In the genomic region with DNA sequence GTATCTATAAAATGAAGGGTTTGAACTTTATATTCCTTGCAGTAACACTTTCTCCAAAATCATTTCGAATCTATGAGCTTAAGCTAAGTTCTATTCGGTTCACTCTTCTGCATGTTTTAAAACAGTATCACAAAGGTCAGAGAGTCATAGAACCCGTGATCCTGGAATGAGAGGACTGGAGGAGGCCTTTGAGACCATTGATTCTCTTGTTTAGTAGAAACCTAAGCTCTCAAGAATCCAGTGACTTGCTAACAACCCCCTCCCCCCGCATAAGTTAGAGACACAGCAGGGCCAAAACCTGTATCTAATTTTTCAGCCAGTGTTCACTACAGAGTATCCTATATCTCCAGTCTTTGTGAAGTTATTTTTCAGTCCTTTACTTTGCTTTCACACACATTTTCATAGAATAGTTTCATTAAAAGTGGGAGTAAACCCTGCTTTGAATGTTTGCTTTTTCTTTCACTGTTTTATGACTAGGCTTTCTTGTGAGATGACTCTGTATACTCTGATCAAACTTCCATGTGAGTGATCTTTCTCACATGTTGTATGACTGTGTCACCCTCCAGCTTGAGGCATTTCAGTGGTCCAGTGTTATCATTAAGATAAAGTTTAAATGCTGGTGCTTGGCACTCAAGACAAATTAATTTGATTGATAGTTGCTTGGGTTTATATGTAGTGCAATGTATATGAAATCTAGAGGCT, we compare ENCODE assay signal across 11 cellular contexts.
DNase-seq lines count a peak whose midpoint lies in the region; ATAC-seq and TF ChIP-seq lines count a peak whose summit lies in the region.
"Had no signal": no experiment of that assay in that cellular context is flagged by ENCODE, and none has a peak within 500 bp of the region (broad histone marks: within the 10 kb centered on the region; RNA-seq: fewer than 3 reads in every experiment).

No MANE protein-coding gene starts in this region.

- H3K9me2 ChIP-seq in Karpas-422 (replicated peaks; ENCODE audit: insufficient read depth, low read length): no peaks in the 10 kb centered on the region

- H3K4me3 ChIP-seq in Karpas-422 (ENCODE audit: low read length) (no peak overlapping the region), osteoblast (ENCODE audit: insufficient read depth, low read length) (no peak overlapping the region), suprapubic skin (no peak overlapping the region)
- H3K4me3 ChIP-seq: gastroesophageal sphincter, PC-9 had no signal

- H3K36me3 ChIP-seq in Karpas-422 (ENCODE audit: insufficient read depth, low read length): no peaks in the 10 kb centered on the region
- H3K36me3 ChIP-seq in osteoblast (ENCODE audit: insufficient read depth, low read length): no peaks in the 10 kb centered on the region
- no peaks in the 10 kb centered on the region for H3K36me3 ChIP-seq in suprapubic skin
- H3K36me3 ChIP-seq: gastroesophageal sphincter had no signal

- no peaks in the 10 kb centered on the region for H3K79me2 ChIP-seq in Karpas-422 (ENCODE audit: low read length)
- H3K79me2 ChIP-seq in osteoblast (ENCODE audit: insufficient read depth, low read length): no peaks in the 10 kb centered on the region

- no peaks in the 10 kb centered on the region for H3K9me3 ChIP-seq in Karpas-422 (ENCODE audit: low read length)
- H3K9me3 ChIP-seq in osteoblast (ENCODE audit: low read depth, low read length): no peaks in the 10 kb centered on the region
- no peaks in the 10 kb centered on the region for H3K9me3 ChIP-seq in suprapubic skin
- H3K9me3 ChIP-seq: gastroesophageal sphincter had no signal

- DNase-seq in Karpas-422 (no peak), osteoblast (ENCODE audit: insufficient read length, low spot score, missing footprints) (peak; percentile 13), DMS 273 (lab: John Stamatoyannopoulos, UW; ENCODE audit: unreplicated experiment) (no peak), suprapubic skin (ENCODE audit: low spot score in 2 of 2) (no peak), amniotic stem cell (lab: John Stamatoyannopoulos, UW) (no peak)
- DNase-seq: activated CD4-positive, alpha-beta T cell treated with anti-CD3 and anti-CD28 coated beads, Interleukin-2, amount 50 U/mL, for 1 hour; PC-9; stimulated activated CD4-positive, alpha-beta T cell treated with anti-CD3 and anti-CD28 coated beads, Interleukin-4, amount 100 ng/mL, for 24 hours had no signal

- H3K27me3 ChIP-seq in Karpas-422 (ENCODE audit: low read length) (no peaks in the 10 kb centered on the region), osteoblast (ENCODE audit: insufficient read depth, low read length) (no peaks in the 10 kb centered on the region), suprapubic skin (no peaks in the 10 kb centered on the region)
- H3K27me3 ChIP-seq: gastroesophageal sphincter had no signal

- no peak overlapping the region for H3K27ac ChIP-seq in Karpas-422 (ENCODE audit: low read length)
- H3K27ac ChIP-seq in osteoblast (ENCODE audit: low read depth, low read length): peak overlapping the region; percentile 66
- no peak overlapping the region for H3K27ac ChIP-seq in suprapubic skin
- H3K27ac ChIP-seq: gastroesophageal sphincter, PC-9 had no signal

- TF ChIP-seq CTCF in osteoblast (IDR thresholded peaks at IDR 0.05; ENCODE audit: extremely low read depth, low read depth, low read length) (no peak), suprapubic skin (IDR thresholded peaks at IDR 0.05) (no peak)

- no peak for TF ChIP-seq EP300 in suprapubic skin (IDR thresholded peaks at IDR 0.05)

- H2AFZ ChIP-seq in Karpas-422 (ENCODE audit: low read length) (0 out of 2 replicates have a peak overlapping the region, but pooled peaks have one; percentile 7), osteoblast (ENCODE audit: low read length) (peak overlapping the region; percentile 32)
- H2AFZ ChIP-seq: PC-9 had no signal

- H4K20me1 ChIP-seq in Karpas-422 (ENCODE audit: insufficient read depth, low read depth, low read length) (no peaks in the 10 kb centered on the region), osteoblast (ENCODE audit: insufficient read depth, low read length) (no peaks in the 10 kb centered on the region)

- H3K4me2 ChIP-seq in Karpas-422 (ENCODE audit: low read depth, low read length, poor library complexity, severe bottlenecking): no peak overlapping the region
- no peak overlapping the region for H3K4me2 ChIP-seq in osteoblast (ENCODE audit: insufficient read depth, low read length)
- H3K4me2 ChIP-seq: PC-9 had no signal

- H3K9ac ChIP-seq in Karpas-422 (ENCODE audit: low read length): no peak overlapping the region

- TF ChIP-seq POLR2A in suprapubic skin (IDR thresholded peaks at IDR 0.05): no peak

- H3K4me1 ChIP-seq in Karpas-422 (ENCODE audit: low read length) (peaks cover 10% of the 10 kb centered on the region), osteoblast (ENCODE audit: insufficient read depth, low read length) (peaks cover 34% of the 10 kb centered on the region), suprapubic skin (peaks cover 27% of the 10 kb centered on the region)
- H3K4me1 ChIP-seq: gastroesophageal sphincter had no signal

- ATAC-seq in GM19023 (IDR thresholded peaks at IDR 0.05; ENCODE audit: unreplicated experiment) (peak; percentile 79), HG02571 (IDR thresholded peaks at IDR 0.05; ENCODE audit: unreplicated experiment) (peak; percentile 78)
- ATAC-seq: gastroesophageal sphincter had no signal

- WGBS in suprapubic skin: 81% methylated on average over 4 of the region's 4 CpGs
